In the genomic region with DNA sequence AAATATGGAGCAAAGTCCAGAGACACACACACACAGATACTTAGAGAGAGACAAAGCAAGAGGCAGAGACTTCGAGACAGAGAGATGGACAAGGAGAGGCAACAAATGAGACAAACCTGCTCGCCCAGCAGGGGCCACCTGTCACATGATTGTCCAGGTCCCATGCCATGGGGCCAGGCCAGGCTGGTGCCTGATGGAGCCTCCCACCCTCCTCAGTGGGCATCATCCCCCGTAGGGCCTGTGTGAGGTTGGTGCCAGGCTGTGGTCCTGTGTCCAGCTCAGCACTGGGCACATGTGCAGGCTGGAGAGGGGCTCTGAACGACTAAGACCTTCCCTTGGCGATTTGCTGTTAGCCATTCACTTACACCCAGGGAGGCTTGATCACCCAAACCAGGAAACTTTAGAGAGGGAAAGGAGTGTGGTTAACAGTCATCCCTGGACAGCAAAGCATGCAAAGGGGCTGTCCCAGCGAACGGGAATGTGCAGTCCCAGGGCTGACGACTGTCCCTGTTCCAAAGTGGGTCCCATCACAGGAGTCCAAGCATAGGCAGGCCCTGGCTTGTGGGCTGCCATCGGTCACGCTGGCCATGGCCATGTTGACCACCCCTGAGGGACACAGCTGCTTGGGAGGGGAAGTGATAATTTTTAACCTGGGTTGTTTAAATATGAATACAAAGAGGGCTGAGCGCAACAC, we compare ENCODE assay signal across 28 cellular contexts. TPM values are rescaled to one million over a fixed set of nuclear protein-coding genes. Genes with fewer than 3 reads are reported as not detected.
DNase-seq lines count a peak whose midpoint lies in the region; ATAC-seq, FAIRE-seq and TF ChIP-seq lines count a peak whose summit lies in the region.
"Had no signal": no experiment of that assay in that cellular context is flagged by ENCODE, and none has a peak within 500 bp of the region (broad histone marks: within the 10 kb centered on the region; RNA-seq: fewer than 3 reads in every experiment).

No MANE protein-coding gene starts in this region.

- H3K9me3 ChIP-seq in RWPE2 (ENCODE audit: severe bottlenecking) (no peaks in the 10 kb centered on the region), HepG2 (ENCODE audit: low read length) (no peaks in the 10 kb centered on the region)
- H3K9me3 ChIP-seq: BLaER1 treated with 17β-estradiol and CSF1 and Interleukin-3, amounts not matched to agents 10 nM and 100 nM; HAP-1; SJSA1 had no signal

- WGBS in HepG2 (ENCODE audit: low lambda C conversion rate), result 27% methylated on average over 9 of the region's 11 CpGs

- H3K27ac Mint-ChIP-seq in activated CD4-positive, alpha-beta T cell treated with anti-CD3 and anti-CD28 coated beads for 36 hours, result no peak overlapping the region
- H3K27ac Mint-ChIP-seq: CD4-positive, alpha-beta memory T cell had no signal

- no peak overlapping the region for H3K4me3 ChIP-seq in RWPE2 (ENCODE audit: severe bottlenecking)
- H3K4me3 ChIP-seq in HepG2 (replicated peaks in 1 of 3; ENCODE audit: insufficient read depth in 1 of 3, low read depth in 2 of 3, low read length in 3 of 3), result no peak overlapping the region
- H3K4me3 ChIP-seq: BLaER1 treated with 17β-estradiol and CSF1 and Interleukin-3, amounts not matched to agents 10 nM and 100 nM; GM23248; HAP-1; SJSA1 had no signal

- POLR2A ChIA-PET in activated CD4-positive, alpha-beta T cell treated with anti-CD3 and anti-CD28 coated beads for 36 hours (lab: Charles Lee), result no interaction called here
- POLR2A ChIA-PET in HepG2 (lab: Yijun Ruan, JAX), result no interaction called here

- peak; percentile 49 for ATAC-seq in activated CD4-positive, alpha-beta T cell treated with anti-CD3 and anti-CD28 coated beads for 36 hours
- ATAC-seq in RWPE2 (ENCODE audit: low read depth) (no peak), HepG2 (peak; percentile 18)
- ATAC-seq: Right ventricle myocardium inferior had no signal

- BruUV-seq in HepG2 (replicated peaks; lab: Mats Ljungman, UMichigan), result no TSS peak

- no peak overlapping the region for H3K27ac ChIP-seq in RWPE2 (ENCODE audit: poor library complexity, severe bottlenecking)
- no peak overlapping the region for H3K27ac ChIP-seq in HepG2 (ENCODE audit: extremely low read length, insufficient read depth, low read length)
- H3K27ac ChIP-seq: 22Rv1; BLaER1 treated with 17β-estradiol and CSF1 and Interleukin-3, amounts not matched to agents 10 nM and 100 nM; GM23248; HL-60; KMS-11; SJSA1 had no signal

- TF ChIP-seq CTCF in RWPE2 (IDR thresholded peaks at IDR 0.05; ENCODE audit: poor library complexity, severe bottlenecking) (no peak), HepG2 (CRISPR knock-in tag; IDR thresholded peaks at IDR 0.05) (no peak)

- peak; percentile 14 for DNase-seq in activated CD4-positive, alpha-beta T cell treated with anti-CD3 and anti-CD28 coated beads for 36 hours
- no peak for DNase-seq in activated CD4-positive, alpha-beta T cell treated with anti-CD3 and anti-CD28 coated beads for 4 hours
- DNase-seq in RWPE2 (ENCODE audit: low spot score), result peak; percentile 73
- no peak for DNase-seq in HepG2 (ENCODE audit: low spot score)
- peak; percentile 19 for DNase-seq in urothelium cell line (ENCODE audit: low spot score)
- DNase-seq in stimulated activated CD4-positive, alpha-beta T cell treated with anti-CD3 and anti-CD28 coated beads, Interleukin-2, amount 100 ng/mL, for 48 hours, result no peak
- DNase-seq in activated CD8-positive, alpha-beta memory T cell treated with anti-CD3 and anti-CD28 coated beads, Interleukin-2, amount 50 U/mL, for 4 hours, result no peak
- DNase-seq in NCI-H774 (lab: John Stamatoyannopoulos, UW), result no peak
- DNase-seq: ACHN; CD4-positive, alpha-beta memory T cell; DND-41; GM23248; IMR-90; NCI-H1092 treated with DMSO at 0.1 percent for 48 hours; NCI-H1436 treated with DMSO at 0.1 percent for 48 hours; NCI-H2029; NCI-H226; NCI-H510A treated with DMSO at 0.1 percent for 48 hours; NCI-H748 treated with DMSO at 0.1 percent for 48 hours had no signal

- peaks cover 16% of the 10 kb centered on the region for H3K27me3 ChIP-seq in RWPE2 (ENCODE audit: insufficient read depth, poor library complexity, severe bottlenecking)
- peaks cover 4 to 23% of the 10 kb centered on the region in 2 experiments; a peak in 2 of 5 replicates for H3K27me3 ChIP-seq in HepG2 (ENCODE audit: control insufficient read depth in 1 of 2, insufficient read depth in 2 of 2, low read length in 2 of 2)
- H3K27me3 ChIP-seq: BLaER1 treated with 17β-estradiol and CSF1 and Interleukin-3, amounts not matched to agents 10 nM and 100 nM; SJSA1 had no signal

- H2AFZ ChIP-seq in HepG2 (ENCODE audit: low read length), result no peak overlapping the region
- H2AFZ ChIP-seq: GM23248 had no signal

- CTCF ChIA-PET in activated CD4-positive, alpha-beta T cell treated with anti-CD3 and anti-CD28 coated beads for 36 hours (lab: Charles Lee), result interaction anchor here (0.6 kb wide), 1 partner anchor 51 kb away, joined by 3 read pairs; no protein-coding TSS in a partner anchor
- CTCF ChIA-PET in HepG2 (lab: Yijun Ruan, JAX; ENCODE audit: low intra/inter-chr PET ratio, low total read pairs), result no interaction called here

- peaks cover 15% of the 10 kb centered on the region for H3K27me3 Mint-ChIP-seq in activated CD4-positive, alpha-beta T cell treated with anti-CD3 and anti-CD28 coated beads for 36 hours

- H3K36me3 Mint-ChIP-seq in activated CD4-positive, alpha-beta T cell treated with anti-CD3 and anti-CD28 coated beads for 36 hours (ENCODE audit: low read depth), result no peaks in the 10 kb centered on the region
- H3K36me3 Mint-ChIP-seq: CD4-positive, alpha-beta memory T cell had no signal

- intact Hi-C loops in activated CD4-positive, alpha-beta T cell treated with anti-CD3 and anti-CD28 coated beads for 36 hours (cut with DNase I, micrococcal nuclease), result no loop called here
- intact Hi-C loops in HepG2 (cut with micrococcal nuclease; ENCODE audit: unreplicated experiment), result no loop called here

- H3K4me3 Mint-ChIP-seq in activated CD4-positive, alpha-beta T cell treated with anti-CD3 and anti-CD28 coated beads for 36 hours, result no peak overlapping the region
- H3K4me3 Mint-ChIP-seq: CD4-positive, alpha-beta memory T cell had no signal

- H3K4me1 ChIP-seq in RWPE2 (ENCODE audit: insufficient read depth, poor library complexity, severe bottlenecking), result no peaks in the 10 kb centered on the region
- no peaks in the 10 kb centered on the region for H3K4me1 ChIP-seq in HepG2 (ENCODE audit: insufficient read depth, low read length)
- H3K4me1 ChIP-seq: Caco-2, HAP-1, SJSA1 had no signal

- TF ChIP-seq EP300 in HepG2 (IDR thresholded peaks at IDR 0.05; ENCODE audit: low read depth in 2 of 2, low read length in 2 of 2) (no peak), HepG2 (CRISPR knock-in tag; IDR thresholded peaks at IDR 0.05; ENCODE audit: borderline replicate concordance) (no peak)

- no peak for TF ChIP-seq POLR2A in HepG2 (IDR thresholded peaks at IDR 0.05; ENCODE audit: insufficient read depth in 1 of 2, low read depth in 2 of 2, low read length in 2 of 2)

- FAIRE-seq in HepG2 (lab: Jason Lieb, UNC) (no peak), urothelium cell line (lab: Jason Lieb, UNC) (no peak)
- FAIRE-seq: RCC 7860 had no signal

- H3K36me3 ChIP-seq in RWPE2 (ENCODE audit: low read depth), result no peaks in the 10 kb centered on the region
- H3K36me3 ChIP-seq in HepG2 (replicated peaks in 1 of 2; ENCODE audit: control insufficient read depth in 1 of 2, insufficient read depth in 2 of 2, low read length in 2 of 2), result no peaks in the 10 kb centered on the region
- H3K36me3 ChIP-seq: BLaER1 treated with 17β-estradiol and CSF1 and Interleukin-3, amounts not matched to agents 10 nM and 100 nM; HAP-1; SJSA1 had no signal

- H3K4me1 Mint-ChIP-seq in activated CD4-positive, alpha-beta T cell treated with anti-CD3 and anti-CD28 coated beads for 36 hours, result no peaks in the 10 kb centered on the region

- in situ Hi-C loops in HepG2 (cut with HindIII; ENCODE audit: extremely low pct_ligation_motif_present, low pct_unique_long_range_greater_than_20kb), result no loop called here

- TF ChIP-seq RAD21 in HepG2 (CRISPR knock-in tag; IDR thresholded peaks at IDR 0.05), result no peak

- no peaks in the 10 kb centered on the region for H3K79me2 ChIP-seq in HepG2 (ENCODE audit: insufficient read depth, low read length)

- H3K4me2 ChIP-seq in HepG2 (ENCODE audit: low read depth, low read length), result no peak overlapping the region
- H3K4me2 ChIP-seq: BLaER1 treated with 17β-estradiol and CSF1 and Interleukin-3, amounts not matched to agents 10 nM and 100 nM; KMS-11 had no signal

- H3K9me3 Mint-ChIP-seq in activated CD4-positive, alpha-beta T cell treated with anti-CD3 and anti-CD28 coated beads for 36 hours (ENCODE audit: low read depth), result no peaks in the 10 kb centered on the region
- H3K9me3 Mint-ChIP-seq: CD4-positive, alpha-beta memory T cell had no signal

- H4K20me1 ChIP-seq in HepG2 (ENCODE audit: insufficient read depth, low read length), result no peaks in the 10 kb centered on the region
- H4K20me1 ChIP-seq: BLaER1 treated with 17β-estradiol and CSF1 and Interleukin-3, amounts not matched to agents 10 nM and 100 nM had no signal

- no peak overlapping the region for H3K9ac ChIP-seq in HepG2 (ENCODE audit: insufficient read depth, low read depth, low read length)
- H3K9ac ChIP-seq: BLaER1 treated with 17β-estradiol and CSF1 and Interleukin-3, amounts not matched to agents 10 nM and 100 nM; GM23248; KMS-11 had no signal

RNA-seq across cellular contexts. Expression of a gene that starts 38.4 kb away (rescaled TPM):
- total RNA-seq in activated CD4-positive, alpha-beta T cell treated with anti-CD3 and anti-CD28 coated beads for 36 hours, result not detected
- total RNA-seq in HepG2 (2016; rRNA removed; fragmentation: Illumina TruSeq; extraction: Trizol), result not detected in 2 replicates
- total RNA-seq in HepG2 (2016; cell fraction: cytosol; rRNA removed; fragmentation: Illumina TruSeq; extraction: Trizol; ENCODE audit: low read depth), result not detected in 2 replicates
- not detected in 2 replicates for total RNA-seq in HepG2 (2016; cell fraction: insoluble cytoplasmic fraction; rRNA removed; fragmentation: Illumina TruSeq; extraction: Trizol)
- total RNA-seq in HepG2 (2016; cell fraction: membrane; rRNA removed; fragmentation: Illumina TruSeq; extraction: Trizol), result not detected in 2 replicates
- total RNA-seq in HepG2 (2016; cell fraction: nucleus; rRNA removed; fragmentation: Illumina TruSeq; extraction: Trizol), result not detected in 2 replicates
- polyA plus RNA-seq in HepG2 (2011; rRNA removed), result not detected in 2 replicates
- not detected in 2 replicates for polyA plus RNA-seq in HepG2 (2011; cell fraction: cytosol; rRNA removed)
- not detected in 2 replicates for polyA plus RNA-seq in HepG2 (2011; cell fraction: nucleus; rRNA removed)
- polyA plus RNA-seq in HepG2 (2012), result not detected in 2 replicates
- not detected in 2 replicates for polyA plus RNA-seq in HepG2 (2016; cell fraction: cytosol; fragmentation: Illumina TruSeq; extraction: Trizol; ENCODE audit: low read depth)
- polyA plus RNA-seq in HepG2 (2016; cell fraction: insoluble cytoplasmic fraction; fragmentation: Illumina TruSeq; extraction: Trizol; ENCODE audit: low read depth), result not detected in 2 replicates
- not detected in 2 replicates for polyA plus RNA-seq in HepG2 (2016; cell fraction: membrane; fragmentation: Illumina TruSeq; extraction: Trizol; ENCODE audit: low read depth)
- not detected in 2 replicates for polyA plus RNA-seq in HepG2 (2016; cell fraction: nucleus; fragmentation: Illumina TruSeq; extraction: Trizol; ENCODE audit: insufficient read depth, low read depth)
- polyA minus RNA-seq in HepG2 (2011; rRNA and poly(A)+ RNA removed; ENCODE audit: low replicate concordance), result not detected in 2 replicates
- polyA minus RNA-seq in HepG2 (2011; cell fraction: cytosol; rRNA and poly(A)+ RNA removed), result not detected in 2 replicates
- not detected in 2 replicates for polyA minus RNA-seq in HepG2 (2011; cell fraction: nucleus; rRNA and poly(A)+ RNA removed)
- total RNA-seq: CD4-positive, alpha-beta memory T cell; GM23248; IMR-90; SJSA1 had no signal
- polyA plus RNA-seq: CD4-positive, alpha-beta memory T cell; GM23248; IMR-90 had no signal

Comparison
In these comparisons a context has a peak if more than half of its experiments do, and no peak if none do; other contexts are left out.
1. DNase-seq: peak in activated CD4-positive, alpha-beta T cell treated with anti-CD3 and anti-CD28 coated beads for 36 hours (single experiment), RWPE2 (single experiment) and urothelium cell line (single experiment); none in activated CD4-positive, alpha-beta T cell treated with anti-CD3 and anti-CD28 coated beads for 4 hours (0 of 2), HepG2 (single experiment), stimulated activated CD4-positive, alpha-beta T cell treated with anti-CD3 and anti-CD28 coated beads, Interleukin-2, amount 100 ng/mL, for 48 hours (0 of 2), activated CD8-positive, alpha-beta memory T cell treated with anti-CD3 and anti-CD28 coated beads, Interleukin-2, amount 50 U/mL, for 4 hours (single experiment) and NCI-H774 (single experiment).